8 cellular contexts compared by ENCODE assay signal in genomic region chr7:120988591-120989299, GRCh38. TPM values are rescaled to one million over a fixed set of nuclear protein-coding genes. Genes with fewer than 3 reads are reported as not detected.
DNase-seq lines count a peak whose midpoint lies in the region; ATAC-seq and TF ChIP-seq lines count a peak whose summit lies in the region.

Gene CPED1, plus strand, starts transcription at chr7:120988711. Its CDS starts 911 bp downstream, at chr7:120989622.

- H3K9me3 ChIP-seq in H9 (ENCODE audit: control insufficient read depth, low read depth, low read length) = no peaks in the 10 kb centered on the region

- no peak within 1 kb of the TSS for H2BK15ac ChIP-seq in H9 (ENCODE audit: low read depth, low read length)

- H3T11ph ChIP-seq in H9 (ENCODE audit: low read length) = no peak within 1 kb of the TSS

- peaks cover 3% of the 10 kb centered on the region; the same call in 1 of the 2 replicates for H3K27me3 ChIP-seq in H9 (ENCODE audit: insufficient read depth, low read length)

- POLR2A ChIA-PET in GM10248 (lab: Yijun Ruan, JAX) = no interaction called here
- POLR2A ChIA-PET in activated CD4-positive, alpha-beta memory T cell treated with anti-CD3 and anti-CD28 coated beads for 36 hours (lab: Charles Lee) = no interaction called here

- H3K27me3 Mint-ChIP-seq in H9 (ENCODE audit: low read depth) (peaks cover 30% of the 10 kb centered on the region), endothelial cell (ENCODE audit: unreplicated experiment) (no peaks in the 10 kb centered on the region), memory B cell (peaks cover 17% of the 10 kb centered on the region)
- peaks cover 42% of the 10 kb centered on the region for H3K27me3 Mint-ChIP-seq in activated CD4-positive, alpha-beta memory T cell treated with anti-CD3 and anti-CD28 coated beads for 36 hours
- peaks cover 51% of the 10 kb centered on the region for H3K27me3 Mint-ChIP-seq in stimulated activated memory B cell treated with anti-CD40 and anti-IgM and Interleukin-4, amounts not matched to agents 10 μg/mL and 1 μg/mL and 100 μg/mL, for 72 hours

- no peaks in the 10 kb centered on the region for H3K4me1 ChIP-seq in H9 (ENCODE audit: insufficient read depth, low read length)

- H2BK120ac ChIP-seq in H9 (ENCODE audit: low read depth, low read length, poor library complexity, severe bottlenecking) = no peak within 1 kb of the TSS

- WGBS in H9 (ENCODE audit: extremely low coverage, insufficient read length, low lambda C conversion rate) = no CpG with 5 or more reads among the region's 28 CpGs

- H4K20me1 ChIP-seq in H9 (ENCODE audit: control insufficient read depth, insufficient read depth, insufficient read length) = no peaks in the 10 kb centered on the region

- peak within 1 kb of the TSS; percentile 63 to 83 for H3K4me3 Mint-ChIP-seq in H9
- peak within 1 kb of the TSS; percentile 61 for H3K4me3 Mint-ChIP-seq in activated CD4-positive, alpha-beta memory T cell treated with anti-CD3 and anti-CD28 coated beads for 36 hours
- peak within 1 kb of the TSS; percentile 87 for H3K4me3 Mint-ChIP-seq in endothelial cell (ENCODE audit: unreplicated experiment)
- H3K4me3 Mint-ChIP-seq in memory B cell = peak within 1 kb of the TSS; percentile 83
- H3K4me3 Mint-ChIP-seq in stimulated activated memory B cell treated with anti-CD40 and anti-IgM and Interleukin-4, amounts not matched to agents 10 μg/mL and 1 μg/mL and 100 μg/mL, for 72 hours = peak within 1 kb of the TSS; percentile 70

- CTCF ChIA-PET in GM10248 (lab: Yijun Ruan, JAX) = interaction anchor here (0.8 to 7.5 kb wide), 17 partner anchors 9 to 382 kb away, joined by 3 to 75 read pairs (median 6); no protein-coding TSS in a partner anchor
- CTCF ChIA-PET in activated CD4-positive, alpha-beta memory T cell treated with anti-CD3 and anti-CD28 coated beads for 36 hours (lab: Charles Lee) = interaction anchor here (0.6 to 6.5 kb wide), 15 partner anchors 11 to 192 kb away, joined by 3 to 65 read pairs (median 7); no protein-coding TSS in a partner anchor

- H3K27ac Mint-ChIP-seq in H9 (no peak within 1 kb of the TSS; a peak in 1 of 7 replicates), endothelial cell (ENCODE audit: unreplicated experiment) (no peak within 1 kb of the TSS), memory B cell (no peak within 1 kb of the TSS)
- no peak within 1 kb of the TSS for H3K27ac Mint-ChIP-seq in activated CD4-positive, alpha-beta memory T cell treated with anti-CD3 and anti-CD28 coated beads for 36 hours
- no peak within 1 kb of the TSS for H3K27ac Mint-ChIP-seq in stimulated activated memory B cell treated with anti-CD40 and anti-IgM and Interleukin-4, amounts not matched to agents 10 μg/mL and 1 μg/mL and 100 μg/mL, for 72 hours

- peaks cover 10 to 14% of the 10 kb centered on the region in 2 experiments for H3K4me1 Mint-ChIP-seq in H9
- H3K4me1 Mint-ChIP-seq in activated CD4-positive, alpha-beta memory T cell treated with anti-CD3 and anti-CD28 coated beads for 36 hours (ENCODE audit: low read depth) = peaks cover 17% of the 10 kb centered on the region
- H3K4me1 Mint-ChIP-seq in endothelial cell (ENCODE audit: unreplicated experiment) = peaks cover 16% of the 10 kb centered on the region
- peaks cover 14% of the 10 kb centered on the region for H3K4me1 Mint-ChIP-seq in memory B cell
- peaks cover 17% of the 10 kb centered on the region for H3K4me1 Mint-ChIP-seq in stimulated activated memory B cell treated with anti-CD40 and anti-IgM and Interleukin-4, amounts not matched to agents 10 μg/mL and 1 μg/mL and 100 μg/mL, for 72 hours

- H3K23ac ChIP-seq in H9 (ENCODE audit: insufficient read length, low read depth, low read length) = no peak within 1 kb of the TSS

- H4K5ac ChIP-seq in H9 (ENCODE audit: insufficient read length, low read depth, low read length) = no peak within 1 kb of the TSS

- peak; percentile 62 for ATAC-seq in memory B cell (ENCODE audit: low read depth)
- ATAC-seq in stimulated activated memory B cell treated with anti-CD40 and anti-IgM and Interleukin-4, amounts not matched to agents 10 μg/mL and 1 μg/mL and 100 μg/mL, for 72 hours = peak; percentile 90

- H3K79me1 ChIP-seq in H9 (ENCODE audit: insufficient read depth, low read depth, low read length, poor library complexity, severe bottlenecking) = no peaks in the 10 kb centered on the region

- TF ChIP-seq CTCF in GM10248 (IDR thresholded peaks at IDR 0.05; ENCODE audit: control extremely low read depth, extremely low read depth, low read depth, missing control alignments) (no peak), H9 (conservative IDR thresholded peaks at IDR 0.05) (no peak), endothelial cell (IDR thresholded peaks at IDR 0.05; ENCODE audit: unreplicated experiment) (no peak)

- H4K91ac ChIP-seq in H9 (ENCODE audit: insufficient read length, low read depth, low read length) = no peak within 1 kb of the TSS

- no peak within 1 kb of the TSS for H2BK20ac ChIP-seq in H9 (ENCODE audit: low read depth, low read length, poor library complexity, severe bottlenecking)

- peaks cover 4% of the 10 kb centered on the region for H3K23me2 ChIP-seq in H9 (ENCODE audit: insufficient read length, low read depth, low read length, poor library complexity, severe bottlenecking)

- intact Hi-C loops in activated CD4-positive, alpha-beta memory T cell treated with anti-CD3 and anti-CD28 coated beads for 36 hours (cut with micrococcal nuclease) = loop anchor here (5.0 to 10.0 kb wide), 4 partner anchors 196 to 1009 kb away; no protein-coding TSS in a partner anchor

- no peak within 1 kb of the TSS for H3K9ac ChIP-seq in H9 (ENCODE audit: extremely low read depth, insufficient read length, low read length)

- H2BK5ac ChIP-seq in H9 (ENCODE audit: insufficient read length, low read length) = no peak within 1 kb of the TSS

- H2AK5ac ChIP-seq in H9 (ENCODE audit: insufficient read length, low read length) = no peak within 1 kb of the TSS

- H2BK12ac ChIP-seq in H9 (ENCODE audit: insufficient read length, low read depth, low read length) = no peak within 1 kb of the TSS

- H3K4me2 ChIP-seq in H9 (ENCODE audit: insufficient read depth, insufficient read length, low read length) = peak within 1 kb of the TSS; percentile 79

- no peak within 1 kb of the TSS for H3K4ac ChIP-seq in H9 (ENCODE audit: low read depth, low read length)

- no peaks in the 10 kb centered on the region for H3K79me2 ChIP-seq in H9 (ENCODE audit: insufficient read depth, low read length)

- H3K18ac ChIP-seq in H9 (ENCODE audit: insufficient read length, low read depth, low read length) = no peak within 1 kb of the TSS

- H3K36me3 Mint-ChIP-seq in H9 (ENCODE audit: insufficient read depth in 1 of 3, low read depth in 3 of 3) = no peaks in the 10 kb centered on the region
- no peaks in the 10 kb centered on the region for H3K36me3 Mint-ChIP-seq in activated CD4-positive, alpha-beta memory T cell treated with anti-CD3 and anti-CD28 coated beads for 36 hours
- no peaks in the 10 kb centered on the region for H3K36me3 Mint-ChIP-seq in endothelial cell (ENCODE audit: low read depth, unreplicated experiment)
- no peaks in the 10 kb centered on the region for H3K36me3 Mint-ChIP-seq in memory B cell
- H3K36me3 Mint-ChIP-seq in stimulated activated memory B cell treated with anti-CD40 and anti-IgM and Interleukin-4, amounts not matched to agents 10 μg/mL and 1 μg/mL and 100 μg/mL, for 72 hours = no peaks in the 10 kb centered on the region

- H2AFZ ChIP-seq in H9 (ENCODE audit: low read length) = peak within 1 kb of the TSS; percentile 71

- H3K9me3 Mint-ChIP-seq in H9 = no peaks in the 10 kb centered on the region
- H3K9me3 Mint-ChIP-seq in activated CD4-positive, alpha-beta memory T cell treated with anti-CD3 and anti-CD28 coated beads for 36 hours = no peaks in the 10 kb centered on the region
- H3K9me3 Mint-ChIP-seq in endothelial cell (ENCODE audit: unreplicated experiment) = no peaks in the 10 kb centered on the region
- H3K9me3 Mint-ChIP-seq in memory B cell = no peaks in the 10 kb centered on the region
- no peaks in the 10 kb centered on the region for H3K9me3 Mint-ChIP-seq in stimulated activated memory B cell treated with anti-CD40 and anti-IgM and Interleukin-4, amounts not matched to agents 10 μg/mL and 1 μg/mL and 100 μg/mL, for 72 hours

- H4K8ac ChIP-seq in H9 (replicated peaks; ENCODE audit: insufficient read length, low read depth, low read length) = no peak within 1 kb of the TSS

- H3K27ac ChIP-seq in H9 (ENCODE audit: insufficient read length, low read depth, low read length) = no peak within 1 kb of the TSS

- no peak within 1 kb of the TSS for H3K56ac ChIP-seq in H9 (ENCODE audit: insufficient read length, low read depth, low read length)

- peak; percentile 32 for DNase-seq in GM10248 (ENCODE audit: extremely low spot score)
- peak; percentile 60 for DNase-seq in H9
- DNase-seq in MV-4-11 (lab: John Stamatoyannopoulos, UW) = peak; percentile 14
- peak; percentile 37 for DNase-seq in activated CD4-positive, alpha-beta memory T cell treated with anti-CD3 and anti-CD28 coated beads for 36 hours
- peak; percentile 59 for DNase-seq in endothelial cell (ENCODE audit: low spot score)
- peak; percentile 22 to 42 for DNase-seq in memory B cell (ENCODE audit: low spot score in 2 of 2)
- DNase-seq in NCI-H1694 treated with DMSO at 0.1 percent for 48 hours (lab: John Stamatoyannopoulos, UW) = no peak

- no peak within 1 kb of the TSS for H3K14ac ChIP-seq in H9 (ENCODE audit: insufficient read depth, low read length)

RNA-seq across cellular contexts. Expression of gene CPED1, which starts in this region (rescaled TPM):
- 0.13 and 0.15 TPM in 2 replicates for total RNA-seq in H9 (2021)
- total RNA-seq in activated CD4-positive, alpha-beta memory T cell treated with anti-CD3 and anti-CD28 coated beads for 36 hours = not detected
- 1.8 TPM for total RNA-seq in endothelial cell (ENCODE audit: unreplicated experiment)

Comparison
In these comparisons a context has a peak if more than half of its experiments do, and no peak if none do; other contexts are left out.
1. Peak in DNase-seq and H3K4me2 ChIP-seq in H9; RNA of the gene not detected or under 1 TPM.
2. Peak in DNase-seq in activated CD4-positive, alpha-beta memory T cell treated with anti-CD3 and anti-CD28 coated beads for 36 hours; RNA of the gene not detected or under 1 TPM.